ENCODE assay signal across 6 cellular contexts in the genomic region with DNA sequence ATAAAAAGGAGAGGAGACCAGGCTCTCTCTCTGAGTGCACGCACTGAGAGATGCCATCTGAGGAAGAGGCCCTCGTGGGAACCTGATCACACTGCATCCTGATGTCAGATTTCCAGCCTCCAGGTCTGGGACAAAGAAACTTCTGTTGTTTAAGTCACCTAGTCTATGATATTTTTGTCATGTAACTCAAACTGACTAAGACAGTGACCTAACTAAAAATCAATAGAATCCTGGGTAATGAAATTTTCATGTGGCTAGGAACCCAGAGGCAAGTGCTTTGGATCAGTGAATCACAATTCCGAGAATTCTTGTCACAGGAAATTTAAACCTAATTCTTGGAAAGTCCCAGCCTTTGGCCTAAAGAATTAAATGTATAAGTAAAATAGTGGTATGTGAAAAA.
"Had no signal": no experiment of that assay in that cellular context is flagged by ENCODE, and none has a peak within 500 bp of the region (broad histone marks: within the 10 kb centered on the region; RNA-seq: fewer than 3 reads in every experiment).

No MANE protein-coding gene starts in this region.

- H3K9me3 Mint-ChIP-seq: H9 had no signal

- H3K27ac Mint-ChIP-seq: H9 had no signal

- DNase-seq: GM23248, GOT3, H9, HCEC 1CT, IMR-90 had no signal

- H3K4me3 Mint-ChIP-seq: H9 had no signal

- H3K4me3 ChIP-seq: GM23248, K562 had no signal

- ATAC-seq: K562 had no signal

- H3K9ac ChIP-seq: GM23248 had no signal

- H2AFZ ChIP-seq: GM23248 had no signal

- H3K27ac ChIP-seq: GM23248 had no signal

- H3K4me1 Mint-ChIP-seq: H9 had no signal
